Comparison of ENCODE assay signal across 19 cellular contexts in the genomic region with DNA sequence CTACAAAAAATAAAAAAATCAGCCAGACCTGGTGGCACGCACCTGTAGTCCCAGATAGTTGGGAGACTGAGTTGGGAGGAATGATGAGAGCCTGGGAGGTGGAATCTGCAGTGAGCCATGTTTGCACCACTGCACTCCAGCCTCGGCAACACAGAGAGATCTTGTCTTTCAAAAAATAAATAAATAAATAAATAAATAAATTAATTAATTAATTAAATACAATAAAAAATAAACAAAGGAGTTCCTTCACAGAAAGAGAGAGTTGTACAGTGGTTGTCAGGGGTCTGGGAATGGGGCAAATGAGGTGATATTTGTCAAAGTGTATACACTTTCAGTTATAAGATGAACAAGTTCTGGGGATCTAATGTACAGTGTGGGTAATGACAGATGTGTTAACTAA. TPM values are rescaled to one million over a fixed set of nuclear protein-coding genes. Genes with fewer than 3 reads are reported as not detected.
DNase-seq lines count a peak whose midpoint lies in the region; ATAC-seq lines count a peak whose summit lies in the region.
"Had no signal": no experiment of that assay in that cellular context is flagged by ENCODE, and none has a peak within 500 bp of the region (broad histone marks: within the 10 kb centered on the region; RNA-seq: fewer than 3 reads in every experiment).

No MANE protein-coding gene starts in this region.

- peaks cover 5 to 23% (median 16%) of the 10 kb centered on the region in 3 donors for H3K36me3 Mint-ChIP-seq in CD8-positive, alpha-beta memory T cell
- H3K36me3 Mint-ChIP-seq in effector memory CD8-positive, alpha-beta T cell (ENCODE audit: insufficient read depth): peaks cover 2% of the 10 kb centered on the region
- H3K36me3 Mint-ChIP-seq in stimulated activated memory B cell treated with anti-CD40 and anti-IgM and Interleukin-4, amounts not matched to agents 10 μg/mL and 1 μg/mL and 100 μg/mL, for 72 hours: peaks cover 29% of the 10 kb centered on the region
- H3K36me3 Mint-ChIP-seq in naive thymus-derived CD4-positive, alpha-beta T cell: peaks cover 4 to 32% (median 25%) of the 10 kb centered on the region in 5 donors

- H3K4me3 ChIP-seq in CD8-positive, alpha-beta memory T cell (ENCODE audit: low read length): no peak overlapping the region
- H3K4me3 ChIP-seq in naive thymus-derived CD4-positive, alpha-beta T cell (ENCODE audit: low read length): no peak overlapping the region
- H3K4me3 ChIP-seq: BLaER1, GM12878, GM23248, HAP-1 had no signal

- peak overlapping the region in 6 of 8 donors; percentile 3 to 96 (median 44) for H3K27ac Mint-ChIP-seq in CD8-positive, alpha-beta memory T cell
- peak overlapping the region; percentile 28 to 93 for H3K27ac Mint-ChIP-seq in effector memory CD8-positive, alpha-beta T cell
- peak overlapping the region; percentile 84 for H3K27ac Mint-ChIP-seq in stimulated activated memory B cell treated with anti-CD40 and anti-IgM and Interleukin-4, amounts not matched to agents 10 μg/mL and 1 μg/mL and 100 μg/mL, for 72 hours
- H3K27ac Mint-ChIP-seq in naive thymus-derived CD4-positive, alpha-beta T cell: peak overlapping the region in 2 of 9 donors; percentile 2 to 6
- H3K27ac Mint-ChIP-seq: CD8-positive, alpha-beta T cell had no signal

- H3K9me3 ChIP-seq in CD8-positive, alpha-beta memory T cell (ENCODE audit: low read length): no peaks in the 10 kb centered on the region
- no peaks in the 10 kb centered on the region for H3K9me3 ChIP-seq in naive thymus-derived CD4-positive, alpha-beta T cell (ENCODE audit: control insufficient read depth in 2 of 3, low read length in 3 of 3)
- H3K9me3 ChIP-seq: BLaER1, HAP-1 had no signal

- POLR2A ChIA-PET in CD8-positive, alpha-beta memory T cell (lab: Charles Lee): no interaction called here
- POLR2A ChIA-PET in naive thymus-derived CD4-positive, alpha-beta T cell (lab: Charles Lee): no interaction called here

- H3K36me3 ChIP-seq in CD8-positive, alpha-beta memory T cell (ENCODE audit: insufficient read depth, low read length): no peaks in the 10 kb centered on the region
- H3K36me3 ChIP-seq in naive thymus-derived CD4-positive, alpha-beta T cell (ENCODE audit: control insufficient read depth in 2 of 3, insufficient read depth in 3 of 3, low read length in 3 of 3): no peaks in the 10 kb centered on the region

- H3K4me1 Mint-ChIP-seq in CD8-positive, alpha-beta memory T cell: peaks cover 14 to 24% (median 19%) of the 10 kb centered on the region in 3 donors
- peaks cover 8 to 10% of the 10 kb centered on the region in 2 donors for H3K4me1 Mint-ChIP-seq in effector memory CD8-positive, alpha-beta T cell (ENCODE audit: low read depth in 2 of 2)
- peaks cover 25% of the 10 kb centered on the region for H3K4me1 Mint-ChIP-seq in stimulated activated memory B cell treated with anti-CD40 and anti-IgM and Interleukin-4, amounts not matched to agents 10 μg/mL and 1 μg/mL and 100 μg/mL, for 72 hours
- H3K4me1 Mint-ChIP-seq in naive thymus-derived CD4-positive, alpha-beta T cell: peaks cover 12 to 36% (median 17%) of the 10 kb centered on the region in 7 donors

- intact Hi-C loops in naive thymus-derived CD4-positive, alpha-beta T cell (cut with micrococcal nuclease): loop anchor here in 1 of 2 donors (5.0 kb wide), 2 partner anchors 175 to 645 kb away; a partner anchor contains a TSS

- H3K9me3 Mint-ChIP-seq in CD8-positive, alpha-beta memory T cell: no peaks in the 10 kb centered on the region
- H3K9me3 Mint-ChIP-seq in effector memory CD8-positive, alpha-beta T cell: no peaks in the 10 kb centered on the region
- H3K9me3 Mint-ChIP-seq in stimulated activated memory B cell treated with anti-CD40 and anti-IgM and Interleukin-4, amounts not matched to agents 10 μg/mL and 1 μg/mL and 100 μg/mL, for 72 hours: peaks cover 3% of the 10 kb centered on the region
- peaks cover 0 to 6% (median 0%) of the 10 kb centered on the region in 11 donors for H3K9me3 Mint-ChIP-seq in naive thymus-derived CD4-positive, alpha-beta T cell

- CTCF ChIA-PET in CD8-positive, alpha-beta memory T cell (lab: Charles Lee): no interaction called here
- CTCF ChIA-PET in naive thymus-derived CD4-positive, alpha-beta T cell (lab: Charles Lee): no interaction called here

- DNase-seq in NCI-H146 (lab: John Stamatoyannopoulos, UW): peak; percentile 12
- DNase-seq in NCI-H146 treated with DMSO at 0.1 percent for 48 hours (lab: John Stamatoyannopoulos, UW; ENCODE audit: unreplicated experiment): no peak
- no peak for DNase-seq in CD8-positive, alpha-beta memory T cell
- DNase-seq in effector memory CD8-positive, alpha-beta T cell: no peak
- no peak for DNase-seq in naive thymus-derived CD4-positive, alpha-beta T cell
- DNase-seq in SW 1271 (lab: John Stamatoyannopoulos, UW): no peak
- DNase-seq: CD8-positive, alpha-beta T cell; COR-L47; DMS 273 treated with DMSO at 0.1 percent for 48 hours; DND-41; EL; GM23248 had no signal

- peaks cover 10% of the 10 kb centered on the region for H3K4me1 ChIP-seq in CD8-positive, alpha-beta memory T cell (ENCODE audit: insufficient read depth, low read length)
- peaks cover 4 to 5% of the 10 kb centered on the region in 2 donors for H3K4me1 ChIP-seq in naive thymus-derived CD4-positive, alpha-beta T cell (ENCODE audit: control insufficient read depth in 2 of 2, insufficient read depth in 2 of 2, low read length in 2 of 2)

- no peaks in the 10 kb centered on the region for H3K27me3 ChIP-seq in CD8-positive, alpha-beta memory T cell (ENCODE audit: insufficient read depth, low read length, poor library complexity, severe bottlenecking)
- H3K27me3 ChIP-seq in naive thymus-derived CD4-positive, alpha-beta T cell (ENCODE audit: control insufficient read depth in 2 of 2, insufficient read depth in 2 of 2, low read length in 2 of 2): no peaks in the 10 kb centered on the region
- H3K27me3 ChIP-seq: BLaER1 had no signal

- no peak overlapping the region for H3K4me3 Mint-ChIP-seq in CD8-positive, alpha-beta memory T cell
- no peak overlapping the region for H3K4me3 Mint-ChIP-seq in effector memory CD8-positive, alpha-beta T cell
- no peak overlapping the region for H3K4me3 Mint-ChIP-seq in stimulated activated memory B cell treated with anti-CD40 and anti-IgM and Interleukin-4, amounts not matched to agents 10 μg/mL and 1 μg/mL and 100 μg/mL, for 72 hours
- no peak overlapping the region for H3K4me3 Mint-ChIP-seq in naive thymus-derived CD4-positive, alpha-beta T cell
- H3K4me3 Mint-ChIP-seq: CD14-positive monocyte; CD8-positive, alpha-beta T cell had no signal

- ATAC-seq in effector memory CD8-positive, alpha-beta T cell (replicated peaks): no peak
- ATAC-seq in stimulated activated memory B cell treated with anti-CD40 and anti-IgM and Interleukin-4, amounts not matched to agents 10 μg/mL and 1 μg/mL and 100 μg/mL, for 72 hours: no peak
- no peak for ATAC-seq in naive thymus-derived CD4-positive, alpha-beta T cell
- ATAC-seq in HG02938 (IDR thresholded peaks at IDR 0.05; ENCODE audit: unreplicated experiment): no peak
- ATAC-seq: CD8-positive, alpha-beta T cell; GM12878 had no signal

- H3K27ac ChIP-seq in CD8-positive, alpha-beta memory T cell (ENCODE audit: low read depth, low read length): no peak overlapping the region
- no peak overlapping the region for H3K27ac ChIP-seq in naive thymus-derived CD4-positive, alpha-beta T cell (ENCODE audit: low read depth, low read length)
- H3K27ac ChIP-seq: 22Rv1, BLaER1, GM23248 had no signal

- H3K27me3 Mint-ChIP-seq in CD8-positive, alpha-beta memory T cell: no peaks in the 10 kb centered on the region
- no peaks in the 10 kb centered on the region for H3K27me3 Mint-ChIP-seq in effector memory CD8-positive, alpha-beta T cell
- no peaks in the 10 kb centered on the region for H3K27me3 Mint-ChIP-seq in stimulated activated memory B cell treated with anti-CD40 and anti-IgM and Interleukin-4, amounts not matched to agents 10 μg/mL and 1 μg/mL and 100 μg/mL, for 72 hours
- no peaks in the 10 kb centered on the region for H3K27me3 Mint-ChIP-seq in naive thymus-derived CD4-positive, alpha-beta T cell

RNA-seq across cellular contexts. Expression of a gene that starts 49.8 kb away (rescaled TPM):
- 1 to 10 TPM; 2.9 to 4.3 TPM for total RNA-seq in CD8-positive, alpha-beta memory T cell
- not detected for polyA plus RNA-seq in CD8-positive, alpha-beta memory T cell
- 10 to 100 TPM in 3 of 5 experiments, 1 to 10 TPM in 2; 2.5 to 42.6 (median 11.0) TPM for total RNA-seq in naive thymus-derived CD4-positive, alpha-beta T cell
- polyA plus RNA-seq in naive thymus-derived CD4-positive, alpha-beta T cell: under 1 TPM; 0.17 to 0.46 TPM
